In the genomic region with DNA sequence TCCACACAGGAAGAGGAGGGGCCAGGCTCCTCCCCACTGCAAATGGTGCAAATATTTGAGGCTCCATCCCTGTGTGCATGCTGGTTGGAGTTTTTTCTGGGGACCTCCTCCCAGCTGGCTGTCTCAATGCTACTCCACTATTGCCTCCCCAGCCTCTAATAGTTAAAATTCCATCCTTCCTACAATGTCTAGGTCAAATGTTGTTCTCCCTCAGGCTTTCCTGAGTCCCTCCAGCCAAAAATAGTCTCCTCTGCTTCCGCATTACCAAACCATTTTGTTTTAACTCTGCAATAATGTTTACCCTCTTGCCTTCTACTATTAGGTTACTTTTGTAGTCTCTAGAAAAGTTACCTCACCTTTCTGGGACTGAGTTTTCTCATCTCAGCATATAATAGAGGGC, we compare ENCODE assay signal across 24 cellular contexts. TPM values are rescaled to one million over a fixed set of nuclear protein-coding genes. Genes with fewer than 3 reads are reported as not detected.
DNase-seq lines count a peak whose midpoint lies in the region; ATAC-seq and TF ChIP-seq lines count a peak whose summit lies in the region.
"Had no signal": no experiment of that assay in that cellular context is flagged by ENCODE, and none has a peak within 500 bp of the region (broad histone marks: within the 10 kb centered on the region; RNA-seq: fewer than 3 reads in every experiment).

No MANE protein-coding gene starts in this region.

- peak; percentile 26 for DNase-seq in ELF-1 (ENCODE audit: low read depth, low spot score)
- peak; percentile 45 for DNase-seq in adipocyte (ENCODE audit: low read depth)
- DNase-seq in fibroblast of pulmonary artery (ENCODE audit: low read depth): peak; percentile 39
- DNase-seq in trophoblast cell: peak in 1 of 2 donors; percentile 8
- no peak for DNase-seq in NCI-H1930 (lab: John Stamatoyannopoulos, UW)
- no peak for DNase-seq in thyroid gland
- DNase-seq: activated CD8-positive, alpha-beta T cell treated with anti-CD3 and anti-CD28 coated beads, Interleukin-2, amount 10 ng/mL, durations not matched to agents 7 days and 5 days; activated T-cell treated with anti-CD3 and anti-CD28 coated beads, Interleukin-2, amount 50 U/mL, for 4 hours; CD8-positive, alpha-beta T cell; DMS53; heart left ventricle; KG1; natural killer cell; NCI-H1092; NCI-H2081 treated with DMSO at 0.1 percent for 48 hours; NCI-H524 treated with DMSO at 0.1 percent for 48 hours; stimulated activated naive CD4-positive, alpha-beta T cell; T-helper 1 cell had no signal

- no peak overlapping the region for H3K23ac ChIP-seq in trophoblast cell (ENCODE audit: low read length)

- H3K27ac ChIP-seq in trophoblast cell (ENCODE audit: low read depth, low read length) (peak overlapping the region; percentile 75), thyroid gland (no peak overlapping the region)
- H3K27ac ChIP-seq: cardiac muscle cell had no signal

- H3K79me2 ChIP-seq in trophoblast cell (ENCODE audit: control insufficient read depth, insufficient read depth, low read length, poor library complexity): peaks cover 2% of the 10 kb centered on the region

- H3K9me3 ChIP-seq in adipocyte (ENCODE audit: control insufficient read depth, low read length) (peaks cover 3% of the 10 kb centered on the region), trophoblast cell (ENCODE audit: insufficient read depth, low read depth, low read length) (peaks cover 1% of the 10 kb centered on the region), thyroid gland (no peaks in the 10 kb centered on the region)
- H3K9me3 ChIP-seq: heart left ventricle had no signal

- H4K12ac ChIP-seq in trophoblast cell (ENCODE audit: low read depth, low read length): no peak overlapping the region

- peak overlapping the region; percentile 63 for H3K14ac ChIP-seq in trophoblast cell (ENCODE audit: low read length)

- H4K91ac ChIP-seq in trophoblast cell (ENCODE audit: low read depth, low read length): peak overlapping the region; percentile 100

- peaks cover 20% of the 10 kb centered on the region for H3K79me1 ChIP-seq in trophoblast cell (ENCODE audit: low read length)

- H2BK120ac ChIP-seq in trophoblast cell (ENCODE audit: insufficient read depth, low read length, poor library complexity): peak overlapping the region; percentile 99

- no peak overlapping the region for H3K18ac ChIP-seq in trophoblast cell (ENCODE audit: low read length)

- no peak for ATAC-seq in HG02610 (IDR thresholded peaks at IDR 0.05; ENCODE audit: unreplicated experiment)
- ATAC-seq in GM18520 (IDR thresholded peaks at IDR 0.05; ENCODE audit: unreplicated experiment): no peak
- ATAC-seq: activated CD8-positive, alpha-beta T cell treated with anti-CD3 and anti-CD28 coated beads, Interleukin-2, amount 10 ng/mL, durations not matched to agents 7 days and 5 days; activated naive CD4-positive, alpha-beta T cell treated with anti-CD3 and anti-CD28 coated beads, Interleukin-2, amount 50 U/mL, for 72 hours; activated T-cell treated with anti-CD3 and anti-CD28 coated beads, Interleukin-2, amount 50 U/mL, for 4 hours; CD8-positive, alpha-beta T cell; natural killer cell had no signal

- TF ChIP-seq CTCF in fibroblast of pulmonary artery (IDR thresholded peaks at IDR 0.05; ENCODE audit: low read length, missing control alignments) (no peak), thyroid gland (IDR thresholded peaks at IDR 0.05) (no peak)

- no peak overlapping the region for H3K4me2 ChIP-seq in trophoblast cell (ENCODE audit: low read length)

- no peak overlapping the region for H2AK5ac ChIP-seq in trophoblast cell (ENCODE audit: low read length)

- intact Hi-C loops in thyroid gland (cut with DNase I): no loop called here

- WGBS in trophoblast cell (ENCODE audit: extremely low coverage, insufficient coverage, insufficient read length): no CpG with 5 or more reads among the region's 1 CpG
- 79 to 82% methylated on average over 1 of the region's 1 CpG for WGBS in thyroid gland, 2 donors

- H3K4me3 ChIP-seq in adipocyte (ENCODE audit: low read length) (no peak overlapping the region), fibroblast of pulmonary artery (replicated peaks; ENCODE audit: low read depth, low read length) (no peak overlapping the region), trophoblast cell (ENCODE audit: low read depth, low read length) (no peak overlapping the region), thyroid gland (replicated peaks in 1 of 3) (no peak overlapping the region)
- H3K4me3 ChIP-seq: cardiac muscle cell, heart left ventricle had no signal

- H2BK5ac ChIP-seq in trophoblast cell (ENCODE audit: low read depth, low read length, poor library complexity): peak overlapping the region; percentile 96

- H2AFZ ChIP-seq in trophoblast cell (ENCODE audit: insufficient read depth, low read length, poor library complexity): no peak overlapping the region

- H4K8ac ChIP-seq in trophoblast cell (ENCODE audit: low read depth, low read length): peak overlapping the region; percentile 72

- H3K4ac ChIP-seq in trophoblast cell (ENCODE audit: low read depth, low read length): no peak overlapping the region

- H3K36me3 ChIP-seq in adipocyte (ENCODE audit: control insufficient read depth, insufficient read depth, low read length, severe bottlenecking): no peaks in the 10 kb centered on the region
- peaks cover 0 to 1% of the 10 kb centered on the region in 2 experiments for H3K36me3 ChIP-seq in trophoblast cell (ENCODE audit: control insufficient read depth in 1 of 2, insufficient read depth in 2 of 2, low read length in 2 of 2)
- no peaks in the 10 kb centered on the region for H3K36me3 ChIP-seq in thyroid gland
- H3K36me3 ChIP-seq: cardiac muscle cell, heart left ventricle had no signal

- peak overlapping the region; percentile 68 for H2BK12ac ChIP-seq in trophoblast cell (ENCODE audit: low read length)

- no peaks in the 10 kb centered on the region for H3K27me3 ChIP-seq in adipocyte (replicated peaks; ENCODE audit: control insufficient read depth, insufficient read depth, low read length)
- H3K27me3 ChIP-seq in trophoblast cell (ENCODE audit: insufficient read depth, low read length): no peaks in the 10 kb centered on the region
- no peaks in the 10 kb centered on the region for H3K27me3 ChIP-seq in thyroid gland
- H3K27me3 ChIP-seq: cardiac muscle cell, heart left ventricle had no signal

- no peak for TF ChIP-seq POLR2A in thyroid gland (IDR thresholded peaks at IDR 0.05)

- peaks cover 39% of the 10 kb centered on the region for H3K4me1 ChIP-seq in adipocyte (ENCODE audit: control insufficient read depth, insufficient read depth, low read length)
- H3K4me1 ChIP-seq in trophoblast cell (ENCODE audit: control insufficient read depth in 1 of 2, insufficient read depth in 2 of 2, low read length in 2 of 2): peaks cover 13 to 19% of the 10 kb centered on the region in 2 experiments
- no peaks in the 10 kb centered on the region for H3K4me1 ChIP-seq in thyroid gland

- H3K9ac ChIP-seq in adipocyte (ENCODE audit: low read length) (no peak overlapping the region), trophoblast cell (ENCODE audit: low read length) (no peak overlapping the region)

RNA-seq across cellular contexts. Expression of a gene that starts 29.6 kb away (rescaled TPM):
- polyA plus RNA-seq in trophoblast cell (2013): 0.06 and 0.07 TPM in 2 replicates
- total RNA-seq in thyroid gland: 1 to 10 TPM in 3 of 4 donors, under 1 TPM in 1; 0.81 to 6.9 (median 2.9) TPM
- total RNA-seq: activated CD8-positive, alpha-beta T cell treated with anti-CD3 and anti-CD28 coated beads, Interleukin-2, amount 10 ng/mL, durations not matched to agents 7 days and 5 days; activated naive CD4-positive, alpha-beta T cell treated with anti-CD3 and anti-CD28 coated beads, Interleukin-2, amount 50 U/mL, for 72 hours; activated T-cell treated with anti-CD3 and anti-CD28 coated beads, Interleukin-2, amount 50 U/mL, for 4 hours; cardiac muscle cell; CD8-positive, alpha-beta T cell; H4; natural killer cell had no signal

RNA-seq across cellular contexts. Expression of a gene that starts 33.6 kb away (rescaled TPM):
- 0.04 and 0.19 TPM in 2 replicates for polyA plus RNA-seq in trophoblast cell (2013)
- total RNA-seq in thyroid gland: 100 to 1,000 TPM in 1 of 4 donors, 10 to 100 TPM in 3; 13.8 to 128 (median 14.5) TPM
- total RNA-seq: activated CD8-positive, alpha-beta T cell treated with anti-CD3 and anti-CD28 coated beads, Interleukin-2, amount 10 ng/mL, durations not matched to agents 7 days and 5 days; activated naive CD4-positive, alpha-beta T cell treated with anti-CD3 and anti-CD28 coated beads, Interleukin-2, amount 50 U/mL, for 72 hours; cardiac muscle cell; CD8-positive, alpha-beta T cell; H4; natural killer cell; renal cortical epithelial cell had no signal
- polyA plus RNA-seq: cardiac muscle cell had no signal

Comparison
In these comparisons a context has a peak if more than half of its experiments do, and no peak if none do; other contexts are left out.
1. DNase-seq: peak in ELF-1 (single experiment), adipocyte (single experiment) and fibroblast of pulmonary artery (single experiment); none in NCI-H1930 (0 of 2) and thyroid gland (0 of 2).